Comparison of ENCODE assay signal across 12 cellular contexts in genomic region chr3:99859855-99860254, GRCh38. TPM values are rescaled to one million over a fixed set of nuclear protein-coding genes. Genes with fewer than 3 reads are reported as not detected.
DNase-seq lines count a peak whose midpoint lies in the region; ATAC-seq and TF ChIP-seq lines count a peak whose summit lies in the region.
"Had no signal": no experiment of that assay in that cellular context is flagged by ENCODE, and none has a peak within 500 bp of the region (broad histone marks: within the 10 kb centered on the region; RNA-seq: fewer than 3 reads in every experiment).

No MANE protein-coding gene starts in this region.

- 11% methylated on average over 1 of the region's 1 CpG for WGBS in esophagus muscularis mucosa

- H3K36me3 ChIP-seq in esophagus muscularis mucosa: peaks cover 0 to 86% (median 13%) of the 10 kb centered on the region in 4 donors
- H3K36me3 ChIP-seq: neural progenitor cell had no signal

- TF ChIP-seq CTCF in AG04449 (IDR thresholded peaks at IDR 0.05; ENCODE audit: insufficient read depth, low read length, missing control alignments): no peak
- TF ChIP-seq CTCF in esophagus muscularis mucosa (IDR thresholded peaks at IDR 0.05): no peak

- H3K9me3 Mint-ChIP-seq in activated naive CD4-positive, alpha-beta T cell treated with anti-CD3 and anti-CD28 coated beads, Interleukin-2, amount 50 U/mL, for 72 hours: no peaks in the 10 kb centered on the region
- H3K9me3 Mint-ChIP-seq: activated naive CD4-positive, alpha-beta T cell treated with anti-CD3 and anti-CD28 coated beads, Interleukin-2, amount 10 ng/mL, durations not matched to agents 7 days and 5 days; neural progenitor cell had no signal

- TF ChIP-seq EP300 in esophagus muscularis mucosa (IDR thresholded peaks at IDR 0.05): no peak

- POLR2A ChIA-PET in AG04449 (lab: Yijun Ruan, JAX): interaction anchor here (0.9 to 1.3 kb wide), 3 partner anchors 12 to 186 kb away, joined by 3 to 4 read pairs (median 4); no protein-coding TSS in a partner anchor

- no peak overlapping the region for H3K27ac Mint-ChIP-seq in activated naive CD4-positive, alpha-beta T cell treated with anti-CD3 and anti-CD28 coated beads, Interleukin-2, amount 50 U/mL, for 72 hours
- H3K27ac Mint-ChIP-seq: activated naive CD4-positive, alpha-beta T cell treated with anti-CD3 and anti-CD28 coated beads, Interleukin-2, amount 10 ng/mL, durations not matched to agents 7 days and 5 days; neural progenitor cell had no signal

- DNase-seq in AG04449 (ENCODE audit: low read depth, low spot score) (peak; percentile 98), RKO (ENCODE audit: low spot score) (peak; percentile 96), esophagus muscularis mucosa (ENCODE audit: extremely low spot score) (no peak), non-pigmented ciliary epithelial cell (ENCODE audit: low read depth) (peak; percentile 89), AML-193 (lab: John Stamatoyannopoulos, UW) (no peak), GOT3 (lab: John Stamatoyannopoulos, UW) (no peak)
- DNase-seq in activated naive CD4-positive, alpha-beta T cell treated with anti-CD3 and anti-CD28 coated beads, Interleukin-2, amount 50 U/mL, for 72 hours (ENCODE audit: low spot score in 2 of 2): no peak
- DNase-seq: activated naive CD4-positive, alpha-beta T cell treated with anti-CD3 and anti-CD28 coated beads, Interleukin-2, amount 10 ng/mL, durations not matched to agents 7 days and 5 days; NCI-H524 had no signal

- H3K4me3 ChIP-seq in AG04449 (ENCODE audit: low read depth, low read length) (no peak overlapping the region), esophagus muscularis mucosa (no peak overlapping the region)
- H3K4me3 ChIP-seq: neural progenitor cell had no signal

- H3K36me3 Mint-ChIP-seq in activated naive CD4-positive, alpha-beta T cell treated with anti-CD3 and anti-CD28 coated beads, Interleukin-2, amount 50 U/mL, for 72 hours: peaks cover 6% of the 10 kb centered on the region in 2 donors
- H3K36me3 Mint-ChIP-seq: activated naive CD4-positive, alpha-beta T cell treated with anti-CD3 and anti-CD28 coated beads, Interleukin-2, amount 10 ng/mL, durations not matched to agents 7 days and 5 days had no signal

- no peaks in the 10 kb centered on the region for H3K27me3 ChIP-seq in esophagus muscularis mucosa
- H3K27me3 ChIP-seq: neural progenitor cell had no signal

- H3K9me3 ChIP-seq in esophagus muscularis mucosa: no peaks in the 10 kb centered on the region

- peaks cover 44 to 99% (median 88%) of the 10 kb centered on the region in 4 donors for H3K4me1 ChIP-seq in esophagus muscularis mucosa
- H3K4me1 ChIP-seq: neural progenitor cell had no signal

- CTCF ChIA-PET in AG04449 (lab: Yijun Ruan, JAX): interaction anchor here (0.6 to 2.9 kb wide), 10 partner anchors 9 to 209 kb away, joined by 3 to 16 read pairs (median 4); no protein-coding TSS in a partner anchor

- no peak for TF ChIP-seq POLR2A in esophagus muscularis mucosa (IDR thresholded peaks at IDR 0.05; ENCODE audit: low read depth)

- intact Hi-C loops in esophagus muscularis mucosa (cut with DNase I): no loop called here

- ATAC-seq in GM18520 (IDR thresholded peaks at IDR 0.05; ENCODE audit: unreplicated experiment): no peak
- ATAC-seq in activated naive CD4-positive, alpha-beta T cell treated with anti-CD3 and anti-CD28 coated beads, Interleukin-2, amount 50 U/mL, for 72 hours: no peak

- peak overlapping the region; percentile 85 to 96 (median 94) for H3K27ac ChIP-seq in esophagus muscularis mucosa (replicated peaks in 1 of 4)
- H3K27ac ChIP-seq: C4-2B, neural progenitor cell had no signal

RNA-seq across cellular contexts. Expression of gene CMSS1, which starts 42.2 kb away (rescaled TPM):
- total RNA-seq in esophagus muscularis mucosa: 10 to 100 TPM; 11.2 to 16.3 (median 14.1) TPM
- 10 to 100 TPM; 35.8 to 74.3 TPM for total RNA-seq in activated naive CD4-positive, alpha-beta T cell treated with anti-CD3 and anti-CD28 coated beads, Interleukin-2, amount 50 U/mL, for 72 hours

Comparison
In these comparisons a context has a peak if more than half of its experiments do, and no peak if none do; other contexts are left out.
1. DNase-seq: peak in AG04449 (single experiment), RKO (single experiment) and non-pigmented ciliary epithelial cell (single experiment); none in esophagus muscularis mucosa (single experiment), activated naive CD4-positive, alpha-beta T cell treated with anti-CD3 and anti-CD28 coated beads, Interleukin-2, amount 50 U/mL, for 72 hours (0 of 2), AML-193 (0 of 2) and GOT3 (single experiment).